In genomic region chr3:124928333-124929202, GRCh38 we compare ENCODE assay signal across 7 cellular contexts. TPM values are rescaled to one million over a fixed set of nuclear protein-coding genes. Genes with fewer than 3 reads are reported as not detected.
A peak's percentile ranks its signal among the peaks of the same experiment; 100 is the strongest.
DNase-seq lines count a peak whose midpoint lies in the region; ATAC-seq, FAIRE-seq and TF ChIP-seq lines count a peak whose summit lies in the region.

No MANE protein-coding gene starts in this region.

- TF ChIP-seq CTCF in GM12864 (IDR thresholded peaks at IDR 0.05; ENCODE audit: low read depth, low read length, missing control alignments) (peak; percentile 74), K562 (IDR thresholded peaks at IDR 0.05 in 2 of 3, conservative IDR thresholded peaks at IDR 0.05 in 1 of 3; ENCODE audit: insufficient read depth in 2 of 3, low read depth in 1 of 3, low read length in 3 of 3) (peak; percentile 42 to 68 (median 56); a peak in 5 of 6 replicates)

- TF ChIP-seq POLR2A in K562 (conservative IDR thresholded peaks at IDR 0.05) = no peak

- H3K27ac ChIP-seq in K562 (ENCODE audit: extremely low read depth, low read depth, low read length) = no peak overlapping the region

- ATAC-seq in K562 = peak; percentile 78
- no peak for ATAC-seq in HG03280 (IDR thresholded peaks at IDR 0.05; ENCODE audit: unreplicated experiment)

- WGBS in K562 (ENCODE audit: insufficient coverage, low coverage, missing lambda C conversion rate) = 0% methylated on average over 4 of the region's 4 CpGs

- POLR2A ChIA-PET in K562 (lab: Yijun Ruan, JAX) = no interaction called here

- BruUV-seq in K562 (replicated peaks; lab: Mats Ljungman, UMichigan) = no TSS peak

- H3K4me3 ChIP-seq in GM12864 (ENCODE audit: low read depth, low read length) (no peak overlapping the region), K562 (no peak overlapping the region)

- no peaks in the 10 kb centered on the region for H3K36me3 ChIP-seq in K562 (ENCODE audit: control insufficient read depth, insufficient read depth, low read length)

- no peaks in the 10 kb centered on the region for H3K9me3 ChIP-seq in K562 (replicated peaks; ENCODE audit: control insufficient read depth, insufficient read depth, low read depth, low read length)

- H3K4me1 ChIP-seq in K562 (replicated peaks in 1 of 2; ENCODE audit: control insufficient read depth in 2 of 2, insufficient read depth in 2 of 2, low read length in 2 of 2) = no peaks in the 10 kb centered on the region

- intact Hi-C loops in K562 (cut with micrococcal nuclease) = loop anchor here (2.0 to 5.0 kb wide), 3 partner anchors 59 to 654 kb away; no protein-coding TSS in a partner anchor

- peak; percentile 81 for FAIRE-seq in K562 (lab: Jason Lieb, UNC)

- H3K9me1 ChIP-seq in K562 (ENCODE audit: control insufficient read depth, insufficient read depth, low read length) = no peaks in the 10 kb centered on the region

- no peak for TF ChIP-seq EP300 in K562 (IDR thresholded peaks at IDR 0.05; ENCODE audit: low read length)

- H4K20me1 ChIP-seq in K562 (replicated peaks; ENCODE audit: control insufficient read depth, insufficient read depth, low read length) = no peaks in the 10 kb centered on the region

- no peak overlapping the region for H2AFZ ChIP-seq in K562 (ENCODE audit: low read depth, low read length)

- peak; percentile 45 for DNase-seq in GM12864 (ENCODE audit: low read depth)
- peak; percentile 71 for DNase-seq in NCI-H146 (lab: John Stamatoyannopoulos, UW)
- DNase-seq in T-helper 9 cell = peak; percentile 40
- DNase-seq in K562 (ENCODE audit: extremely low read depth in 1 of 4, low spot score in 3 of 4) = peak; percentile 12 to 63 (median 16)
- DNase-seq in iris pigment epithelial cell (ENCODE audit: low read depth) = peak; percentile 70
- peak; percentile 37 for DNase-seq in stimulated activated CD4-positive, alpha-beta T cell treated with anti-CD3 and anti-CD28 coated beads, Interleukin-1b, Interleukin-23, amount 100 ng/mL, for 48 hours

- no peaks in the 10 kb centered on the region for H3K27me3 ChIP-seq in K562 (ENCODE audit: control insufficient read depth in 2 of 2, insufficient read depth in 2 of 2, low read length in 2 of 2)

- TF ChIP-seq RAD21 in K562 (CRISPR knock-in tag; conservative IDR thresholded peaks at IDR 0.05 in 1 of 2, IDR thresholded peaks at IDR 0.05 in 1 of 2) = peak; percentile 51 to 75

- no peak overlapping the region for H3K4me2 ChIP-seq in K562 (ENCODE audit: insufficient read depth, low read length)

- no peak overlapping the region for H3K9ac ChIP-seq in K562 (ENCODE audit: insufficient read depth in 1 of 2, low read depth in 2 of 2, low read length in 2 of 2)

- CTCF ChIA-PET in K562 (lab: Yijun Ruan, JAX; ENCODE audit: low intra/inter-chr PET ratio) = interaction anchor here (0.6 to 0.8 kb wide), 3 partner anchors 215 to 657 kb away, joined by 3 to 6 read pairs (median 4); no protein-coding TSS in a partner anchor

- no peaks in the 10 kb centered on the region for H3K79me2 ChIP-seq in K562 (ENCODE audit: control insufficient read depth, insufficient read depth, low read length)

- in situ Hi-C loops in K562 (cut with MboI) = loop anchor here (10.0 kb wide), 1 partner anchor 656 kb away; no protein-coding TSS in a partner anchor

TF ChIP-seq in K562, 482 proteins besides CTCF, POLR2A, EP300 and RAD21:
- TF ChIP-seq KLF10 (CRISPR knock-in tag; IDR thresholded peaks at IDR 0.05) = no peak
- TF ChIP-seq BRCA1 (IDR thresholded peaks at IDR 0.05) = no peak
- no peak for TF ChIP-seq BRCA1 (CRISPR knock-in tag; IDR thresholded peaks at IDR 0.05)
- TF ChIP-seq TOE1 (IDR thresholded peaks at IDR 0.05; ENCODE audit: borderline replicate concordance) = no peak
- no peak for TF ChIP-seq TOE1 (CRISPR knock-in tag; IDR thresholded peaks at IDR 0.05; ENCODE audit: borderline replicate concordance, low read depth)
- peak; percentile 52; the same call in 1 of the 2 replicates for TF ChIP-seq SMC3 (conservative IDR thresholded peaks at IDR 0.05; ENCODE audit: insufficient read depth, low read depth, low read length)
- TF ChIP-seq GATAD2B (IDR thresholded peaks at IDR 0.05; ENCODE audit: borderline replicate concordance) = no peak
TF ChIP-seq in K562: peak in this region for 1.

RNA-seq across cellular contexts. Expression of gene MUC13, which starts 6.0 kb away (rescaled TPM):
- not detected in 2 replicates for total RNA-seq in K562 (2011; cell fraction: chromatin; rRNA removed; ENCODE audit: low replicate concordance)
- total RNA-seq in K562 (2011; cell fraction: nucleolus; rRNA removed) = not detected in 2 replicates
- not detected in 2 replicates for total RNA-seq in K562 (2011; cell fraction: nucleoplasm; rRNA removed)
- total RNA-seq in K562 (2014; rRNA removed) (not detected in 2 replicates), K562 (2014; rRNA removed; fragmentation: Illumina TruSeq; extraction: Trizol) (not detected in 2 replicates), K562 (2015; rRNA removed; fragmentation: Illumina TruSeq; extraction: Trizol) (not detected in 2 replicates), K562 (2021) (0.09 TPM in 2 replicates)
- polyA plus RNA-seq in K562 (2011; rRNA removed) (not detected in 2 replicates), K562 (2014; fragmentation: Illumina TruSeq; extraction: Trizol) (not detected in 2 replicates), K562 (2014; fragmentation: Nextera tagmentation; extraction: Ambion mirVana) (not detected), K562 (2014; rRNA removed) (not detected in 2 replicates)
- not detected in 2 replicates for polyA plus RNA-seq in K562 (2011; cell fraction: cytosol; rRNA removed)
- polyA plus RNA-seq in K562 (2011; cell fraction: nucleus; rRNA removed) = not detected in 2 replicates
- not detected in 2 replicates for polyA plus RNA-seq in K562 (2012)
- polyA minus RNA-seq in K562 (2011; rRNA and poly(A)+ RNA removed) = not detected in 2 replicates
- not detected in 2 replicates for polyA minus RNA-seq in K562 (2011; cell fraction: cytosol; rRNA and poly(A)+ RNA removed)
- not detected in 2 replicates for polyA minus RNA-seq in K562 (2011; cell fraction: nucleus; rRNA and poly(A)+ RNA removed)

RNA-seq across cellular contexts. Expression of gene ITGB5, which starts 41.4 kb away (rescaled TPM):
- 44.6 and 111 TPM in 2 replicates for total RNA-seq in K562 (2011; cell fraction: chromatin; rRNA removed; ENCODE audit: low replicate concordance)
- total RNA-seq in K562 (2011; cell fraction: nucleolus; rRNA removed) = 156 and 174 TPM in 2 replicates
- 97.9 and 116 TPM in 2 replicates for total RNA-seq in K562 (2011; cell fraction: nucleoplasm; rRNA removed)
- total RNA-seq in K562 (2014; rRNA removed) = 16.2 and 23.0 TPM in 2 replicates
- 5.0 and 7.3 TPM in 2 replicates for total RNA-seq in K562 (2014; rRNA removed; fragmentation: Illumina TruSeq; extraction: Trizol)
- total RNA-seq in K562 (2015; rRNA removed; fragmentation: Illumina TruSeq; extraction: Trizol) = 2.1 and 2.6 TPM in 2 replicates
- 17.3 and 23.4 TPM in 2 replicates for total RNA-seq in K562 (2021)
- polyA plus RNA-seq in K562 (2011; rRNA removed) = 32.7 and 46.8 TPM in 2 replicates
- 32.7 and 54.9 TPM in 2 replicates for polyA plus RNA-seq in K562 (2011; cell fraction: cytosol; rRNA removed)
- polyA plus RNA-seq in K562 (2011; cell fraction: nucleus; rRNA removed) = 27.1 and 62.6 TPM in 2 replicates
- polyA plus RNA-seq in K562 (2012) = 14.7 and 25.7 TPM in 2 replicates
- polyA plus RNA-seq in K562 (2014; fragmentation: Illumina TruSeq; extraction: Trizol) = 9.9 and 13.4 TPM in 2 replicates
- polyA plus RNA-seq in K562 (2014; fragmentation: Nextera tagmentation; extraction: Ambion mirVana) = 1 to 10 TPM; 1.7 to 2.3 TPM
- 13.6 and 16.4 TPM in 2 replicates for polyA plus RNA-seq in K562 (2014; rRNA removed)
- polyA minus RNA-seq in K562 (2011; rRNA and poly(A)+ RNA removed) = 21.7 and 62.1 TPM in 2 replicates
- 25.3 and 52.3 TPM in 2 replicates for polyA minus RNA-seq in K562 (2011; cell fraction: cytosol; rRNA and poly(A)+ RNA removed)
- 20.0 and 20.7 TPM in 2 replicates for polyA minus RNA-seq in K562 (2011; cell fraction: nucleus; rRNA and poly(A)+ RNA removed)

Comparison
In these comparisons a context has a peak if more than half of its experiments do, and no peak if none do; other contexts are left out.
1. DNase-seq: peak in every context shown above with its lines; median percentile 71 in NCI-H146; 70 in iris pigment epithelial cell; 45 in GM12864; 40 in T-helper 9 cell; 37 in stimulated activated CD4-positive, alpha-beta T cell treated with anti-CD3 and anti-CD28 coated beads, Interleukin-1b, Interleukin-23, amount 100 ng/mL, for 48 hours; 16 in K562.